Comparison of ENCODE assay signal across 1 cellular context in the genomic region with DNA sequence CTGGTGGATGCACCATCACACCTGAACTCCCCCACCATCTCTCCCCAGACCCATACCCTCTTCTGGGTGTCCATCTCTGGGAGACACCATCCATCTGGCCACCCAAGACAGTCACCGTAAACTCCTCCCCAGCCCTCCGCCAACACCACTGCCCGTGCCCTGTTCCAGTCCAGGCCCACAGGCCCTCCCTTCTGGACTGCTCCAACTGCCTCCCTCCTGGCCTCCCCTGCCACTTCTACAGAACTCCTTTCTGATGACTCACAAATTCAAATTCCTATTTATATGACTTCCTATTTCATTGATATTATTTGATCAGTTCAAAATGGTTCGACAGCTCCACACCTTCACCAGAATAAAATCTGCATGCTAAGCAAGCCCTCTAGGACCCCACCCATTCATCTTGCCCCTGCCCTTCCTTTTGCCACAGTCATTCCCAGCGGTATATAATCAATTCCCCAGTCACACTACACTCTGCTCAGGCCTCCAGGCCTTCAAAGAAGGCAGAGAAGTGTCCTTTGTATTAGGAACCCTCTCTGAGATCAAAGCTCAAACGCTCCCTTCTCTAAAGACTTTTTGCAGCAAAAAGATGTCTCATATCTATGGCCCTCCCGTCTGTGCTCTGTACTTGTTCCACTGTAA.
TF ChIP-seq lines count a peak whose summit lies in the region.

No MANE protein-coding gene starts in this region.

TF ChIP-seq in endothelial cell of umbilical vein, 7 proteins besides CTCF, POLR2A, EP300 and RAD21 (continued from another document):
- TF ChIP-seq JUN (IDR thresholded peaks at IDR 0.05; ENCODE audit: borderline replicate concordance, insufficient read depth, insufficient read length, low read depth) (peak; percentile 44), EZH2 (IDR thresholded peaks at IDR 0.05; ENCODE audit: borderline replicate concordance, low read depth, low read length, severe bottlenecking) (no peak), FOS (IDR thresholded peaks at IDR 0.05; ENCODE audit: borderline replicate concordance, insufficient read depth, low read length) (peak; percentile 46)
